In genomic region chr19:10964903-10965302, GRCh38 we compare ENCODE assay signal across 17 cellular contexts. TPM values are rescaled to one million over a fixed set of nuclear protein-coding genes. Genes with fewer than 3 reads are reported as not detected.
DNase-seq lines count a peak whose midpoint lies in the region; ATAC-seq and TF ChIP-seq lines count a peak whose summit lies in the region.
"Had no signal": no experiment of that assay in that cellular context is flagged by ENCODE, and none has a peak within 500 bp of the region (broad histone marks: within the 10 kb centered on the region; RNA-seq: fewer than 3 reads in every experiment).

No MANE protein-coding gene starts in this region.

- H3K9ac ChIP-seq in mesendoderm (ENCODE audit: low read length), result no peak overlapping the region

- ATAC-seq in WTC11, result no peak
- ATAC-seq in HG02763 (IDR thresholded peaks at IDR 0.05; ENCODE audit: unreplicated experiment), result no peak
- ATAC-seq in upper lobe of left lung (ENCODE audit: low FRiP score in 2 of 2), result no peak
- ATAC-seq: left lung; stimulated activated naive CD8-positive, alpha-beta T cell treated with anti-CD3 and anti-CD28 coated beads, Interleukin-15, amount 100 ng/mL, for 72 hours; T-cell had no signal

- H3K4me2 ChIP-seq in mesendoderm (ENCODE audit: low read length), result no peak overlapping the region

- H3K4ac ChIP-seq in mesendoderm (ENCODE audit: low read depth, low read length), result no peak overlapping the region

- H3K18ac ChIP-seq in mesendoderm (ENCODE audit: low read length), result no peak overlapping the region

- H3K79me1 ChIP-seq in mesendoderm (ENCODE audit: low read length), result peaks cover 11% of the 10 kb centered on the region

- H3K79me2 ChIP-seq in mesendoderm (ENCODE audit: control insufficient read depth, insufficient read depth, low read length), result peaks cover 74% of the 10 kb centered on the region

- WGBS in upper lobe of left lung, 2 donors, result 98 to 100% methylated on average over 3 to 4 of the region's 4 CpGs
- WGBS in mesendoderm (ENCODE audit: extremely low coverage, insufficient coverage, low lambda C conversion rate), result no CpG with 5 or more reads among the region's 4 CpGs

- H3K4me3 ChIP-seq in AG04450 (ENCODE audit: low read depth, low read length), result no peak overlapping the region
- no peak overlapping the region for H3K4me3 ChIP-seq in upper lobe of left lung
- no peak overlapping the region for H3K4me3 ChIP-seq in mesendoderm (ENCODE audit: low read length)
- H3K4me3 ChIP-seq: left lung had no signal

- H3K27me3 Mint-ChIP-seq in WTC11 (ENCODE audit: low read depth), result no peaks in the 10 kb centered on the region
- no peaks in the 10 kb centered on the region for H3K27me3 Mint-ChIP-seq in nephron (ENCODE audit: low read depth)
- H3K27me3 Mint-ChIP-seq: stimulated activated naive CD8-positive, alpha-beta T cell treated with anti-CD3 and anti-CD28 coated beads, Interleukin-15, amount 100 ng/mL, for 72 hours; T-cell had no signal

- TF ChIP-seq CTCF in AG04450 (IDR thresholded peaks at IDR 0.05; ENCODE audit: low read depth, low read length) (peak; percentile 21; the same call in 1 of the 2 replicates), GM12874 (IDR thresholded peaks at IDR 0.05; ENCODE audit: insufficient read depth, low read depth, low read length) (0 out of 2 replicates have a peak, but pooled peaks have one; percentile 8), WTC11 (IDR thresholded peaks at IDR 0.05) (no peak), nephron (IDR thresholded peaks at IDR 0.05; ENCODE audit: unreplicated experiment in 3 of 3) (no peak), upper lobe of left lung (IDR thresholded peaks at IDR 0.05) (no peak)

- H3K4me1 ChIP-seq in upper lobe of left lung (peaks cover 22 to 52% (median 38%) of the 10 kb centered on the region in 4 donors), mesendoderm (ENCODE audit: control insufficient read depth, low read depth, low read length) (no peaks in the 10 kb centered on the region)

- H3K36me3 ChIP-seq in upper lobe of left lung, result no peaks in the 10 kb centered on the region
- no peaks in the 10 kb centered on the region for H3K36me3 ChIP-seq in mesendoderm (ENCODE audit: control insufficient read depth, insufficient read depth, low read length)
- H3K36me3 ChIP-seq: left lung had no signal

- H2AK5ac ChIP-seq in mesendoderm (ENCODE audit: low read length), result no peak overlapping the region

- H3K56ac ChIP-seq in mesendoderm (ENCODE audit: low read length), result no peak overlapping the region

- H3K9me3 ChIP-seq in AG04450 (ENCODE audit: control insufficient read depth, insufficient read depth, low read length) (no peaks in the 10 kb centered on the region), upper lobe of left lung (no peaks in the 10 kb centered on the region)
- H3K9me3 ChIP-seq: left lung had no signal

- H3K36me3 Mint-ChIP-seq in WTC11, result 0 out of 2 replicates have a peak, but pooled peaks cover 5% of the 10 kb centered on the region
- H3K36me3 Mint-ChIP-seq in nephron (ENCODE audit: low read depth), result peaks cover 16% of the 10 kb centered on the region
- H3K36me3 Mint-ChIP-seq: T-cell had no signal

- H4K5ac ChIP-seq in mesendoderm (ENCODE audit: low read length), result no peak overlapping the region

- TF ChIP-seq POLR2A in upper lobe of left lung (IDR thresholded peaks at IDR 0.05), result no peak

- H2BK120ac ChIP-seq in mesendoderm (ENCODE audit: low read depth, low read length), result no peak overlapping the region

- H3K27me3 ChIP-seq in AG04450 (ENCODE audit: control insufficient read depth, insufficient read depth, low read length) (no peaks in the 10 kb centered on the region), upper lobe of left lung (no peaks in the 10 kb centered on the region), mesendoderm (ENCODE audit: insufficient read depth, low read length, poor library complexity) (no peaks in the 10 kb centered on the region)
- H3K27me3 ChIP-seq: left lung had no signal

- no peak for TF ChIP-seq EP300 in upper lobe of left lung (IDR thresholded peaks at IDR 0.05)

- H3K4me3 Mint-ChIP-seq in WTC11 (no peak overlapping the region), nephron (peak overlapping the region in 2 of 3 experiments; percentile 29 to 43)

- CTCF ChIA-PET in AG04450 (lab: Charles Lee) (interaction anchor here (1.4 kb wide), 1 partner anchor 94 kb away, joined by 3 read pairs; no protein-coding TSS in a partner anchor), WTC11 (lab: Charles Lee) (interaction anchor here (1.0 to 4.8 kb wide), 3 partner anchors 23 to 298 kb away, joined by 3 to 28 read pairs (median 4); partner anchors contain the start of gene DOCK6)

- no peak overlapping the region for H3K23ac ChIP-seq in mesendoderm (ENCODE audit: low read length)

- H3K27ac ChIP-seq in AG04450 (ENCODE audit: low read depth, low read length), result no peak overlapping the region
- no peak overlapping the region for H3K27ac ChIP-seq in upper lobe of left lung
- H3K27ac ChIP-seq in mesendoderm (ENCODE audit: low read depth, low read length), result no peak overlapping the region

- H3K27ac Mint-ChIP-seq in WTC11, result peak overlapping the region; percentile 88; the same call in 1 of the 2 replicates
- peak overlapping the region; percentile 40 to 78 (median 61) for H3K27ac Mint-ChIP-seq in nephron

- peaks cover 45% of the 10 kb centered on the region for H3K4me1 Mint-ChIP-seq in WTC11
- peaks cover 47% of the 10 kb centered on the region for H3K4me1 Mint-ChIP-seq in nephron

- DNase-seq in AG04450 (ENCODE audit: low read depth, low spot score) (no peak), WTC11 (ENCODE audit: low spot score) (no peak), upper lobe of left lung (no peak), mesendoderm (no peak)
- no peak for DNase-seq in activated naive CD4-positive, alpha-beta T cell treated with Interleukin-2 at 50 U/mL for 16 hours
- DNase-seq: amniotic stem cell; foreskin melanocyte; left lung; NCI-H1092 treated with DMSO at 0.1 percent for 48 hours; NCI-H2171; NCI-H774; RPMI8226; stimulated activated naive CD8-positive, alpha-beta T cell treated with anti-CD3 and anti-CD28 coated beads, Interleukin-15, amount 100 ng/mL, for 72 hours; T-cell had no signal

- H3K9me3 Mint-ChIP-seq in WTC11 (no peaks in the 10 kb centered on the region), nephron (no peaks in the 10 kb centered on the region)
- H3K9me3 Mint-ChIP-seq: stimulated activated naive CD8-positive, alpha-beta T cell treated with anti-CD3 and anti-CD28 coated beads, Interleukin-15, amount 100 ng/mL, for 72 hours; T-cell had no signal

- no peak overlapping the region for H2BK15ac ChIP-seq in mesendoderm (replicated peaks; ENCODE audit: low read depth)

- POLR2A ChIA-PET in AG04450 (lab: Yijun Ruan, JAX), result interaction anchor here (0.7 kb wide), 1 partner anchor 23 kb away, joined by 7 read pairs; no protein-coding TSS in a partner anchor
- POLR2A ChIA-PET in WTC11 (lab: Charles Lee), result no interaction called here

- H2BK5ac ChIP-seq in mesendoderm (ENCODE audit: low read length), result no peak overlapping the region

- H4K8ac ChIP-seq in mesendoderm (ENCODE audit: low read depth, low read length), result no peak overlapping the region

TF ChIP-seq in WTC11, 78 proteins besides CTCF, POLR2A, EP300 and RAD21:
- no peak for TF ChIP-seq EMX1 (CRISPR knock-in tag; IDR thresholded peaks at IDR 0.05)

RNA-seq across cellular contexts. Expression of gene SMARCA4, which starts 4.1 kb away (rescaled TPM):
- polyA plus RNA-seq in AG04450 (2011; rRNA removed), result 41.6 and 63.5 TPM in 2 replicates
- polyA minus RNA-seq in AG04450 (2011; rRNA and poly(A)+ RNA removed), result 120 and 164 TPM in 2 replicates
- total RNA-seq in WTC11 (2021), result 268 to 295 TPM (median 284 TPM) in 3 replicates
- 100 to 1,000 TPM in 3 of 6 donors, 10 to 100 TPM in 3; 82.8 to 245 (median 108) TPM for total RNA-seq in upper lobe of left lung
- polyA plus RNA-seq in mesendoderm (2013, experiment 1 of 2), result 173 TPM
- 171 TPM for polyA plus RNA-seq in mesendoderm (2013, experiment 2 of 2)

RNA-seq across cellular contexts. Expression of gene TIMM29, which starts 36.3 kb away (rescaled TPM):
- 7.4 and 7.5 TPM in 2 replicates for polyA plus RNA-seq in AG04450 (2011; rRNA removed)
- polyA minus RNA-seq in AG04450 (2011; rRNA and poly(A)+ RNA removed), result 5.3 and 5.7 TPM in 2 replicates
- total RNA-seq in WTC11 (2021) (30.0 to 33.8 TPM (median 32.0 TPM) in 3 replicates), upper lobe of left lung (10 to 100 TPM; 20.2 to 46.1 (median 32.7) TPM)
- polyA plus RNA-seq in mesendoderm (2013, experiment 1 of 2), result 21.2 TPM
- 20.8 TPM for polyA plus RNA-seq in mesendoderm (2013, experiment 2 of 2)

RNA-seq across cellular contexts. Expression of gene YIPF2, which starts 36.5 kb away (rescaled TPM):
- polyA plus RNA-seq in AG04450 (2011; rRNA removed), result 35.1 and 56.5 TPM in 2 replicates
- 28.3 and 36.3 TPM in 2 replicates for polyA minus RNA-seq in AG04450 (2011; rRNA and poly(A)+ RNA removed)
- total RNA-seq in WTC11 (2021) (63.3 to 65.5 TPM (median 64.4 TPM) in 3 replicates), upper lobe of left lung (10 to 100 TPM; 18.9 to 56.6 (median 49.5) TPM)
- 32.3 TPM for polyA plus RNA-seq in mesendoderm (2013, experiment 1 of 2)
- polyA plus RNA-seq in mesendoderm (2013, experiment 2 of 2), result 31.3 TPM

Comparison
In these comparisons a context has a peak if more than half of its experiments do, and no peak if none do; other contexts are left out.
1. CTCF ChIP-seq: peak in AG04450 (single experiment) and GM12874 (single experiment); none in WTC11 (single experiment), nephron (0 of 3) and upper lobe of left lung (0 of 6).